ENCODE assay signal across 13 cellular contexts in the genomic region with DNA sequence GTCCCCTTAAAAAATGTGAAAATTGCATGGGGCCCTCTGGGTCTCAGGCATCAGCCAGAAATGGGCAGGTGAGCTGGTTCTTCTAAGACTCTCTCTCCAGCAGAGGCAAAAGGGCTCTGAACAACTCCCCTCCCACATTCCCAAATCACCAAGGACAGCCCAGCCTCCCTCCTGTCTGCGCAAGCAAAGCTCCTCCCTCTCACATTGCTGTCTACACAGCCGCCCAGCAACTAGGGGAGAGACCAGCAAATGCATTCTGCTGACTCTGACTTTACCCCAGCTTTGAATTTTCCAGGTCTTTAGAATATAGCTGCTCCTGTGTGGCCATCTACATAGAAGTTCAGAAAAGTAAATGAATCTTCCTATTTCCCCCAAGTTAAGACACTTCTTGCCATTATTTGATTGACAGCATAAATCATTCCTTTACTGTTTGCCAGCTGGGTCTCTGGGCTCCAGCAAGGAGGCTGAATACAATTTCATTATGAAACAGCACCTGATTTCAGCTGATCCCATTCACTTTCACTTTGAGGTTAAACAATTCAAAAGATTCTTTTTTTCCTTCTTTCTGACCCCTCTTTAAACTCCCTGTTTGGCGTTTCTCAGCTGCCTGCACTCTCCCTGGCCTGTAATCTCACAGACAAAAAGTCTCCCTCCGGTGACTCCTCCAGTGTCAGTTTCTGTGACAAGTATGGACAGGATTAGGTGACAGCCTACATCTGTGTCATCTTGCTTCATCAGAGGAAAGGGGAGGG.
A peak's percentile ranks its signal among the peaks of the same experiment; 100 is the strongest.
DNase-seq lines count a peak whose midpoint lies in the region; ATAC-seq, FAIRE-seq and TF ChIP-seq lines count a peak whose summit lies in the region.
"Had no signal": no experiment of that assay in that cellular context is flagged by ENCODE, and none has a peak within 500 bp of the region (broad histone marks: within the 10 kb centered on the region; RNA-seq: fewer than 3 reads in every experiment).

No MANE protein-coding gene starts in this region.

- H3K27ac ChIP-seq in heart right ventricle (no peak overlapping the region), parathyroid adenoma (no peak overlapping the region), MM.1S (ENCODE audit: low read length) (no peak overlapping the region)
- H3K27ac ChIP-seq in CD8-positive, alpha-beta T cell (ENCODE audit: low read depth, low read length), result no peak overlapping the region
- H3K27ac ChIP-seq: VCaP had no signal

- H3K4me1 Mint-ChIP-seq in CD8-positive, alpha-beta T cell (ENCODE audit: low read depth), result peaks cover 5% of the 10 kb centered on the region

- H3K27me3 ChIP-seq in heart right ventricle (peaks cover 0 to 11% (median 0%) of the 10 kb centered on the region in 7 donors), parathyroid adenoma (ENCODE audit: control insufficient read depth, insufficient read depth, low read length) (no peaks in the 10 kb centered on the region), MM.1S (replicated peaks; ENCODE audit: insufficient read depth, low read length) (no peaks in the 10 kb centered on the region)
- H3K27me3 ChIP-seq in CD8-positive, alpha-beta T cell (ENCODE audit: insufficient read depth, low read length), result no peaks in the 10 kb centered on the region

- no peaks in the 10 kb centered on the region for H3K36me3 Mint-ChIP-seq in CD8-positive, alpha-beta T cell

- no peaks in the 10 kb centered on the region for H3F3A ChIP-seq in MM.1S (ENCODE audit: insufficient read depth, low read length)

- H3K79me2 ChIP-seq in parathyroid adenoma, result no peaks in the 10 kb centered on the region
- no peaks in the 10 kb centered on the region for H3K79me2 ChIP-seq in MM.1S (ENCODE audit: low read length)

- no peaks in the 10 kb centered on the region for H3K9me3 Mint-ChIP-seq in CD8-positive, alpha-beta T cell

- peak; percentile 85 for DNase-seq in ELF-1 (ENCODE audit: low read depth, low spot score)
- DNase-seq in NCI-H82 (lab: John Stamatoyannopoulos, UW), result peak; percentile 89
- peak in 1 of 2 donors; percentile 8 for DNase-seq in heart right ventricle
- no peak for DNase-seq in RCC 7860 (ENCODE audit: low spot score)
- DNase-seq in MM.1S, result no peak
- DNase-seq in CD8-positive, alpha-beta T cell, result no peak
- DNase-seq in T-helper 1 cell, result no peak
- DNase-seq: activated naive CD4-positive, alpha-beta T cell treated with Interleukin-2 at 50 U/mL for 16 hours; NCI-H748 treated with DMSO at 0.1 percent for 48 hours had no signal

- no peaks in the 10 kb centered on the region for H3K9me2 ChIP-seq in MM.1S (replicated peaks; ENCODE audit: insufficient read depth, low read length)

- no peaks in the 10 kb centered on the region for H4K20me1 ChIP-seq in MM.1S (ENCODE audit: insufficient read depth, low read length)

- H3K9me3 ChIP-seq in heart right ventricle, result no peaks in the 10 kb centered on the region
- H3K9me3 ChIP-seq in parathyroid adenoma (ENCODE audit: control insufficient read depth, low read length), result no peaks in the 10 kb centered on the region
- no peaks in the 10 kb centered on the region for H3K9me3 ChIP-seq in MM.1S (replicated peaks; ENCODE audit: insufficient read depth, low read length)
- no peaks in the 10 kb centered on the region for H3K9me3 ChIP-seq in CD8-positive, alpha-beta T cell (ENCODE audit: low read length)

- intact Hi-C loops in heart right ventricle (cut with DNase I), result loop anchor here in 1 of 10 donors (10.0 kb wide), 1 partner anchor 58 kb away; no protein-coding TSS in a partner anchor
- intact Hi-C loops in CD8-positive, alpha-beta T cell (cut with DNase I, micrococcal nuclease), result no loop called here

- H3K36me3 ChIP-seq in heart right ventricle (no peaks in the 10 kb centered on the region), parathyroid adenoma (ENCODE audit: control insufficient read depth, insufficient read depth, low read length) (no peaks in the 10 kb centered on the region), MM.1S (replicated peaks; ENCODE audit: insufficient read depth, low read length) (no peaks in the 10 kb centered on the region)
- no peaks in the 10 kb centered on the region for H3K36me3 ChIP-seq in CD8-positive, alpha-beta T cell (ENCODE audit: insufficient read depth, low read length)

- POLR2A ChIA-PET in CD8-positive, alpha-beta T cell (lab: Charles Lee), result no interaction called here

- CTCF ChIA-PET in CD8-positive, alpha-beta T cell (lab: Charles Lee), result no interaction called here

- H3K9ac ChIP-seq in parathyroid adenoma, result no peak overlapping the region
- no peak overlapping the region for H3K9ac ChIP-seq in MM.1S (ENCODE audit: low read length)

- H3K27ac Mint-ChIP-seq in CD8-positive, alpha-beta T cell, result no peak overlapping the region

- peak overlapping the region; percentile 48 for H2AFZ ChIP-seq in parathyroid adenoma
- H2AFZ ChIP-seq in MM.1S (ENCODE audit: low read length), result no peak overlapping the region

- peak overlapping the region; percentile 36 for H3K4me2 ChIP-seq in parathyroid adenoma (ENCODE audit: low read length)
- H3K4me2 ChIP-seq in MM.1S (ENCODE audit: low read depth, low read length), result no peak overlapping the region

- H3K4me3 ChIP-seq in heart right ventricle (no peak overlapping the region), parathyroid adenoma (ENCODE audit: low read depth, low read length) (no peak overlapping the region), MM.1S (ENCODE audit: low read length) (no peak overlapping the region)
- no peak overlapping the region for H3K4me3 ChIP-seq in CD8-positive, alpha-beta T cell (ENCODE audit: low read depth, low read length)

- no peak overlapping the region for H3K4me3 Mint-ChIP-seq in CD8-positive, alpha-beta T cell

- ATAC-seq in heart right ventricle, result peak in 5 of 8 donors; percentile 50 to 86 (median 62)
- ATAC-seq in CD8-positive, alpha-beta T cell, result no peak
- ATAC-seq: HCT116 had no signal

- H3K4me1 ChIP-seq in heart right ventricle (peaks cover 0 to 5% (median 0%) of the 10 kb centered on the region in 9 donors), parathyroid adenoma (peaks cover 3% of the 10 kb centered on the region), MM.1S (ENCODE audit: low read length) (no peaks in the 10 kb centered on the region)
- no peaks in the 10 kb centered on the region for H3K4me1 ChIP-seq in CD8-positive, alpha-beta T cell (ENCODE audit: insufficient read depth, low read length)

- WGBS in heart right ventricle, 2 donors, result 34 to 39% methylated on average over 4 of the region's 4 CpGs

- no peak for TF ChIP-seq CTCF in heart right ventricle (IDR thresholded peaks at IDR 0.05)
- TF ChIP-seq CTCF in parathyroid adenoma (IDR thresholded peaks at IDR 0.05), result no peak
- TF ChIP-seq CTCF in MM.1S (IDR thresholded peaks at IDR 0.05; ENCODE audit: low read length), result no peak
- TF ChIP-seq CTCF in CD8-positive, alpha-beta T cell (IDR thresholded peaks at IDR 0.05), result no peak

- no peaks in the 10 kb centered on the region for H3K27me3 Mint-ChIP-seq in CD8-positive, alpha-beta T cell (ENCODE audit: low read depth)

- FAIRE-seq in RCC 7860 (lab: Jason Lieb, UNC), result no peak
- FAIRE-seq: GM18507 had no signal

Comparison
In these comparisons a context has a peak if more than half of its experiments do, and no peak if none do; other contexts are left out.
1. DNase-seq: peak in ELF-1 (single experiment) and NCI-H82 (single experiment); none in RCC 7860 (single experiment), MM.1S (single experiment), CD8-positive, alpha-beta T cell (0 of 7) and T-helper 1 cell (0 of 5).